ENCODE assay signal across 1 cellular context in the genomic region with DNA sequence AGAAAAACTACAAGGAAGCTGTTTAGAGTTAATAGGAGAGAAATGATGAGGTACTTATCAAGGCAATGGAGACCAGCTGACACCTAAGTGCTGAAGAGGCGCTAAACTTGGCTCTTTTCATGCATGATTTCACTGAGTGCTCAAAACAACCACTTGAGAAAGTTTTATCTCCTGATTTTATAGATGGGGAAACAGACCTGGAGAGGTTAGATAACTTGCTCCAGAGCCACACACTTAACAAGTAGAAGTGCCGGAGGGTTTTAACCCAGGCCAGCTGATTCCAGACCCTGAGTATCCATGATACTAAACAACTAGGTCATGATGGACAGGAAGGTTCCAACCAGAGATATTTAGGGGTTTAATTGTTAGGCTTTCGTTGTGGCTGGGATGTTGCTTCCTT.
TF ChIP-seq lines count a peak whose summit lies in the region.

No MANE protein-coding gene starts in this region.

TF ChIP-seq in HEK293, 187 proteins besides CTCF, POLR2A, EP300 and RAD21 (continued from another document and continues in another):
- TF ChIP-seq REST (tag by site-specific recombination; IDR thresholded peaks at IDR 0.05) (no peak), ZNF785 (tag by site-specific recombination; IDR thresholded peaks at IDR 0.05) (no peak), ZNF140 (tag by site-specific recombination; IDR thresholded peaks at IDR 0.05) (no peak), ZNF121 (tag by site-specific recombination; IDR thresholded peaks at IDR 0.05) (no peak), FEZF1 (tag by site-specific recombination; IDR thresholded peaks at IDR 0.05) (peak; percentile 86), ZNF707 (tag by site-specific recombination; IDR thresholded peaks at IDR 0.05) (no peak), OVOL3 (tag by site-specific recombination; IDR thresholded peaks at IDR 0.05) (peak; percentile 85; the same call in 1 of the 2 replicates), ZNF610 (tag by site-specific recombination; IDR thresholded peaks at IDR 0.05; ENCODE audit: borderline replicate concordance) (peak; percentile 64; the same call in 1 of the 2 replicates), ZNF426 (tag by site-specific recombination; IDR thresholded peaks at IDR 0.05) (0 out of 2 replicates have a peak, but pooled peaks have one; percentile 4), ZNF324 (tag by site-specific recombination; IDR thresholded peaks at IDR 0.05) (peak; percentile 58; the same call in 1 of the 2 replicates), ZNF292 (tag by site-specific recombination; IDR thresholded peaks at IDR 0.05; ENCODE audit: borderline replicate concordance, low read depth) (no peak), IKZF3 (tag by site-specific recombination; IDR thresholded peaks at IDR 0.05) (peak; percentile 87), SETDB1 (IDR thresholded peaks at IDR 0.05; ENCODE audit: insufficient read length, low read length) (no peak), ZNF548 (tag by site-specific recombination; IDR thresholded peaks at IDR 0.05) (no peak), ZNF214 (tag by site-specific recombination; IDR thresholded peaks at IDR 0.05; ENCODE audit: borderline replicate concordance) (no peak), ZNF792 (tag by site-specific recombination; IDR thresholded peaks at IDR 0.05) (no peak), ZNF837 (tag by site-specific recombination; IDR thresholded peaks at IDR 0.05) (no peak), BCL11A (tag by site-specific recombination; IDR thresholded peaks at IDR 0.05; ENCODE audit: low read depth) (peak; percentile 90), ZNF560 (tag by site-specific recombination; IDR thresholded peaks at IDR 0.05; ENCODE audit: borderline replicate concordance) (no peak), REPIN1 (tag by site-specific recombination; IDR thresholded peaks at IDR 0.05; ENCODE audit: low read depth) (no peak), ZNF768 (tag by site-specific recombination; IDR thresholded peaks at IDR 0.05) (no peak), KLF16 (tag by site-specific recombination; IDR thresholded peaks at IDR 0.05) (no peak), PRDM4 (tag by site-specific recombination; IDR thresholded peaks at IDR 0.05) (peak; percentile 89), ZNF211 (tag by site-specific recombination; IDR thresholded peaks at IDR 0.05; ENCODE audit: low read depth) (no peak), ZFP3 (tag by site-specific recombination; IDR thresholded peaks at IDR 0.05; ENCODE audit: low read depth) (no peak), ZXDB (tag by site-specific recombination; IDR thresholded peaks at IDR 0.05) (peak; percentile 85), ZNF626 (tag by site-specific recombination; IDR thresholded peaks at IDR 0.05) (no peak), ZNF341 (tag by site-specific recombination; IDR thresholded peaks at IDR 0.05; ENCODE audit: low read depth) (no peak), PRDM1 (tag by site-specific recombination; IDR thresholded peaks at IDR 0.05) (no peak), HOXD13 (CRISPR knock-in tag; IDR thresholded peaks at IDR 0.05; ENCODE audit: borderline replicate concordance) (no peak), ZNF132 (tag by site-specific recombination; IDR thresholded peaks at IDR 0.05; ENCODE audit: borderline replicate concordance) (no peak), RBAK (tag by site-specific recombination; IDR thresholded peaks at IDR 0.05) (no peak), ZNF10 (tag by site-specific recombination; IDR thresholded peaks at IDR 0.05) (no peak), ZNF677 (tag by site-specific recombination; IDR thresholded peaks at IDR 0.05) (no peak), ZBTB7A (tag by site-specific recombination; IDR thresholded peaks at IDR 0.05; ENCODE audit: low read depth) (no peak), ZNF621 (tag by site-specific recombination; IDR thresholded peaks at IDR 0.05) (no peak), ZFP37 (tag by site-specific recombination; IDR thresholded peaks at IDR 0.05) (no peak), ZNF658 (tag by site-specific recombination; IDR thresholded peaks at IDR 0.05) (no peak), ZNF37A (tag by site-specific recombination; IDR thresholded peaks at IDR 0.05) (no peak), ZNF518A (tag by site-specific recombination; conservative IDR thresholded peaks at IDR 0.05; ENCODE audit: low read depth) (no peak)
- TF ChIP-seq, protein P1, sequence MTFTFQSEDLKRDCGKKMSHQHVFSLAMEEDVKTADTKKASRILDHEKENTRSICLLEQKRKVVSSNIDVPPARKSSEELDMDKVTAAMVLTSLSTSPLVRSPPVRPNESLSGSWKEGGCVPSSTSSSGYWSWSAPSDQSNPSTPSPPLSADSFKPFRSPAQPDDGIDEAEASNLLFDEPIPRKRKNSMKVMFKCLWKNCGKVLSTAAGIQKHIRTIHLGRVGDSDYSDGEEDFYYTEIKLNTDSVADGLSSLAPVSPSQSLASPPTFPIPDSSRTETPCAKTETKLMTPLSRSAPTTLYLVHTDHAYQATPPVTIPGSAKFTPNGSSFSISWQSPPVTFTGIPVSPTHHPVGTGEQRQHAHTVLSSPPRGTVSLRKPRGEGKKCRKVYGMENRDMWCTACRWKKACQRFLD (tag by site-specific recombination; IDR thresholded peaks at IDR 0.05): no peak
- TF ChIP-seq, protein P2, sequence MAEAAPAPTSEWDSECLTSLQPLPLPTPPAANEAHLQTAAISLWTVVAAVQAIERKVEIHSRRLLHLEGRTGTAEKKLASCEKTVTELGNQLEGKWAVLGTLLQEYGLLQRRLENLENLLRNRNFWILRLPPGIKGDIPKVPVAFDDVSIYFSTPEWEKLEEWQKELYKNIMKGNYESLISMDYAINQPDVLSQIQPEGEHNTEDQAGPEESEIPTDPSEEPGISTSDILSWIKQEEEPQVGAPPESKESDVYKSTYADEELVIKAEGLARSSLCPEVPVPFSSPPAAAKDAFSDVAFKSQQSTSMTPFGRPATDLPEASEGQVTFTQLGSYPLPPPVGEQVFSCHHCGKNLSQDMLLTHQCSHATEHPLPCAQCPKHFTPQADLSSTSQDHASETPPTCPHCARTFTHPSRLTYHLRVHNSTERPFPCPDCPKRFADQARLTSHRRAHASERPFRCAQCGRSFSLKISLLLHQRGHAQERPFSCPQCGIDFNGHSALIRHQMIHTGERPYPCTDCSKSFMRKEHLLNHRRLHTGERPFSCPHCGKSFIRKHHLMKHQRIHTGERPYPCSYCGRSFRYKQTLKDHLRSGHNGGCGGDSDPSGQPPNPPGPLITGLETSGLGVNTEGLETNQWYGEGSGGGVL (tag by site-specific recombination; IDR thresholded peaks at IDR 0.05): 0 out of 2 replicates have a peak, but pooled peaks have one; percentile 44
- TF ChIP-seq, protein P3, sequence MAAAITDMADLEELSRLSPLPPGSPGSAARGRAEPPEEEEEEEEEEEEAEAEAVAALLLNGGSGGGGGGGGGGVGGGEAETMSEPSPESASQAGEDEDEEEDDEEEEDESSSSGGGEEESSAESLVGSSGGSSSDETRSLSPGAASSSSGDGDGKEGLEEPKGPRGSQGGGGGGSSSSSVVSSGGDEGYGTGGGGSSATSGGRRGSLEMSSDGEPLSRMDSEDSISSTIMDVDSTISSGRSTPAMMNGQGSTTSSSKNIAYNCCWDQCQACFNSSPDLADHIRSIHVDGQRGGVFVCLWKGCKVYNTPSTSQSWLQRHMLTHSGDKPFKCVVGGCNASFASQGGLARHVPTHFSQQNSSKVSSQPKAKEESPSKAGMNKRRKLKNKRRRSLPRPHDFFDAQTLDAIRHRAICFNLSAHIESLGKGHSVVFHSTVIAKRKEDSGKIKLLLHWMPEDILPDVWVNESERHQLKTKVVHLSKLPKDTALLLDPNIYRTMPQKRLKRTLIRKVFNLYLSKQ (tag by site-specific recombination; IDR thresholded peaks at IDR 0.05; ENCODE audit: borderline replicate concordance): no peak
